Comparison of ENCODE assay signal across 20 cellular contexts in the genomic region with DNA sequence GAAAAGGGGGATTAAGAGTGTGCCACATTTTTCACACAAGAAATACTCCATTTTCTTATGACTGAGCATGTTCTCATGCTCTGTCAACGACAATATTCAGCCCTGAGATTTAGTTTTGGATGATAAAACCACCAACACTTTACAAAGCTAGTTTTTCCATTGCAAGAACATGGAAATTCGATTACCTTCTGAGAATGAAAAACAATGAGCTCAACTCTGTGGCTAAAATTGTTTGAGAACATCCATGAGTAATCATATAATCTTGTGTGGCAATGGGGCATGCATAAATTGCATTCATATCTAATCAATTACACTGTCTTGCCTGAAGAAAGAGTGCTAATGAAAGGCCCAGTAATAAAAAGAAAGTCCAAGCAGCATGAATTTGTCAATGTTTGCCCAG.
DNase-seq lines count a peak whose midpoint lies in the region; ATAC-seq and TF ChIP-seq lines count a peak whose summit lies in the region.
"Had no signal": no experiment of that assay in that cellular context is flagged by ENCODE, and none has a peak within 500 bp of the region (broad histone marks: within the 10 kb centered on the region; RNA-seq: fewer than 3 reads in every experiment).

No MANE protein-coding gene starts in this region.

- TF ChIP-seq CTCF in AG10803 (conservative IDR thresholded peaks at IDR 0.05; ENCODE audit: low read length): no peak
- TF ChIP-seq CTCF in epithelial cell of esophagus (IDR thresholded peaks at IDR 0.05; ENCODE audit: insufficient read depth, low read depth, low read length, missing control alignments): no peak
- TF ChIP-seq CTCF in foreskin fibroblast (IDR thresholded peaks at IDR 0.05; ENCODE audit: low read depth, low read length): no peak

- H3K36me3 Mint-ChIP-seq in activated T-helper 17 cell treated with anti-CD3 and anti-CD28 coated beads, Interleukin-2, amount 50 U/mL, for 72 hours (ENCODE audit: low read depth): no peaks in the 10 kb centered on the region

- no peak overlapping the region for H3K4me2 ChIP-seq in Karpas-422 (ENCODE audit: low read depth, low read length, poor library complexity, severe bottlenecking)

- DNase-seq in AG10803 (ENCODE audit: low read depth): peak; percentile 44
- DNase-seq in epithelial cell of esophagus (ENCODE audit: low read depth): peak; percentile 33
- DNase-seq in foreskin fibroblast: peak; percentile 46 to 79
- DNase-seq in NCI-H526 treated with DMSO at 0.1 percent for 48 hours (lab: John Stamatoyannopoulos, UW): no peak
- DNase-seq in activated CD8-positive, alpha-beta memory T cell treated with anti-CD3 and anti-CD28 coated beads, Interleukin-2, amount 50 U/mL, for 4 hours: no peak
- DNase-seq in NCI-H510A treated with DMSO at 0.1 percent for 48 hours (lab: John Stamatoyannopoulos, UW): no peak
- no peak for DNase-seq in Karpas-422
- DNase-seq: AML-193; C1 segment of cervical spinal cord; CD4-positive, alpha-beta memory T cell; MG63; NCI-H1105 treated with DMSO at 0.1 percent for 48 hours; NCI-H2029; NCI-H446 treated with DMSO at 0.1 percent for 48 hours; SHP77 had no signal

- H3K9ac ChIP-seq in Karpas-422 (ENCODE audit: low read length): no peak overlapping the region

- H4K20me1 ChIP-seq in Karpas-422 (ENCODE audit: insufficient read depth, low read depth, low read length): no peaks in the 10 kb centered on the region

- H3K9me3 Mint-ChIP-seq in activated T-helper 17 cell treated with anti-CD3 and anti-CD28 coated beads, Interleukin-2, amount 50 U/mL, for 72 hours: peaks cover 8% of the 10 kb centered on the region

- H3K4me3 Mint-ChIP-seq in activated T-helper 17 cell treated with anti-CD3 and anti-CD28 coated beads, Interleukin-2, amount 50 U/mL, for 72 hours: no peak overlapping the region
- H3K4me3 Mint-ChIP-seq: CD4-positive, alpha-beta memory T cell had no signal

- no peaks in the 10 kb centered on the region for H3K27me3 ChIP-seq in Karpas-422 (ENCODE audit: low read length)
- H3K27me3 ChIP-seq: MG63 had no signal

- no peaks in the 10 kb centered on the region for H3K79me2 ChIP-seq in Karpas-422 (ENCODE audit: low read length)

- H3K4me3 ChIP-seq in AG10803 (ENCODE audit: low read length) (no peak overlapping the region), epithelial cell of esophagus (ENCODE audit: low read length) (no peak overlapping the region), foreskin fibroblast (ENCODE audit: low read depth in 1 of 2, low read length in 2 of 2) (no peak overlapping the region), Karpas-422 (ENCODE audit: low read length) (no peak overlapping the region)
- H3K4me3 ChIP-seq: GM12878, K562, MG63 had no signal

- H3K4me1 Mint-ChIP-seq in activated T-helper 17 cell treated with anti-CD3 and anti-CD28 coated beads, Interleukin-2, amount 50 U/mL, for 72 hours: no peaks in the 10 kb centered on the region

- H3K36me3 ChIP-seq in Karpas-422 (ENCODE audit: insufficient read depth, low read length): no peaks in the 10 kb centered on the region
- H3K36me3 ChIP-seq: MG63 had no signal

- H3K9me3 ChIP-seq in Karpas-422 (ENCODE audit: low read length): no peaks in the 10 kb centered on the region

- peak; percentile 12 for ATAC-seq in activated T-helper 17 cell treated with anti-CD3 and anti-CD28 coated beads, Interleukin-2, amount 50 U/mL, for 72 hours (replicated peaks)
- ATAC-seq: GM12878, K562, Panc1 had no signal

- no peaks in the 10 kb centered on the region for H3K4me1 ChIP-seq in Karpas-422 (ENCODE audit: low read length)

- no peak overlapping the region for H3K27ac ChIP-seq in Karpas-422 (ENCODE audit: low read length)
- H3K27ac ChIP-seq: RWPE1 had no signal

- H3K27me3 Mint-ChIP-seq in activated T-helper 17 cell treated with anti-CD3 and anti-CD28 coated beads, Interleukin-2, amount 50 U/mL, for 72 hours: peaks cover 8% of the 10 kb centered on the region
- H3K27me3 Mint-ChIP-seq: CD4-positive, alpha-beta memory T cell had no signal

- H3K9me2 ChIP-seq in Karpas-422 (replicated peaks; ENCODE audit: insufficient read depth, low read length): peaks cover 5% of the 10 kb centered on the region; the same call in 1 of the 2 replicates

- H2AFZ ChIP-seq in Karpas-422 (ENCODE audit: low read length): no peak overlapping the region

- no peak overlapping the region for H3K27ac Mint-ChIP-seq in activated T-helper 17 cell treated with anti-CD3 and anti-CD28 coated beads, Interleukin-2, amount 50 U/mL, for 72 hours
- H3K27ac Mint-ChIP-seq: CD4-positive, alpha-beta memory T cell had no signal

Comparison
In these comparisons a context has a peak if more than half of its experiments do, and no peak if none do; other contexts are left out.
1. DNase-seq: peak in AG10803 (single experiment), epithelial cell of esophagus (single experiment) and foreskin fibroblast (2 of 2); none in NCI-H526 treated with DMSO at 0.1 percent for 48 hours (single experiment), activated CD8-positive, alpha-beta memory T cell treated with anti-CD3 and anti-CD28 coated beads, Interleukin-2, amount 50 U/mL, for 4 hours (single experiment), NCI-H510A treated with DMSO at 0.1 percent for 48 hours (single experiment) and Karpas-422 (single experiment).